ENCODE assay signal across 2 cellular contexts in the genomic region with DNA sequence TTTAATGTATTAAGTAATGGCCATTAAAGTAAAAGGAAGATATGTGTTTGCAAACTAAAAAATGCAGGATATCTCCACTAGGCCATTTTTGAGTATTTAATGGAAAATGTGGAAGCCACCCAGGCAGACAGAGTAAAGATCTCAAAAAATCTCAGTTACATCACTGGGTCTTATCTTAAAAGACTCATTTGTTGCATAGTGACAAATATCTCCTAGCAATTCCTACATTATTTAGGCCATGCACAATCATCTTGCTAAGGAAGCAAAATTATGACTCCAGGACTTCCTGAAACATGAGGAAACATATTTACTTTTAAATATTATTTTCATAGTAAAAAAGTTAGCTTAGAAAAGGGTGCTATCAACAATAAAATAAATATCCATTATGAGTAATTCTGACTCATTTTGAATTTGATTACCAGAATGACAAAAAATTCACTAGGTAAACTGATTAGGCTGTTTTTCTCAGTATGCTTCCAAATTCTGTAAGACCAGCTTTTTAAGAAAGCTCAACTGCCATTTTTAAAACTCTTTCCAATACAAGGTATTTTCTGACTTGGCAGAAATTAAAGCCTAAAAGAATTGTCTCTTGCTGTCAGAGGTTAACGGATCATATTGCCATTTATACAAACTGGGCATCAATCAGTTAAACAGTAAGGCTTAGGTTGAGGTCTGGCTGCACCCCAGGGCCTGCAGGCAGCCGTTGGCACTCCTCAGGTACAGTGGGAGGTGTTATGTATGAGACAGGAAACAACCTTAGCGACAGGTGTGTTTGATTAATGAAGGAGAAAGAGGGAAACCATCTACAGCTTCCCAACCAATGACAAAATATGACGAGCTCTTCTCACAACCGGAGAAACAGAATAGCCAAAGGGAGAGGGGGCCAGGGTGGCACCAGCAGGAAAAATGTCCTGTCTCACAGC.
TF ChIP-seq lines count a peak whose summit lies in the region.

No MANE protein-coding gene starts in this region.

TF ChIP-seq in SK-N-SH treated with all-trans-retinoic acid at 6 μM for 48 hours, 23 proteins besides CTCF, POLR2A, EP300 and RAD21 (continued from another document):
- TF ChIP-seq, protein P1, sequence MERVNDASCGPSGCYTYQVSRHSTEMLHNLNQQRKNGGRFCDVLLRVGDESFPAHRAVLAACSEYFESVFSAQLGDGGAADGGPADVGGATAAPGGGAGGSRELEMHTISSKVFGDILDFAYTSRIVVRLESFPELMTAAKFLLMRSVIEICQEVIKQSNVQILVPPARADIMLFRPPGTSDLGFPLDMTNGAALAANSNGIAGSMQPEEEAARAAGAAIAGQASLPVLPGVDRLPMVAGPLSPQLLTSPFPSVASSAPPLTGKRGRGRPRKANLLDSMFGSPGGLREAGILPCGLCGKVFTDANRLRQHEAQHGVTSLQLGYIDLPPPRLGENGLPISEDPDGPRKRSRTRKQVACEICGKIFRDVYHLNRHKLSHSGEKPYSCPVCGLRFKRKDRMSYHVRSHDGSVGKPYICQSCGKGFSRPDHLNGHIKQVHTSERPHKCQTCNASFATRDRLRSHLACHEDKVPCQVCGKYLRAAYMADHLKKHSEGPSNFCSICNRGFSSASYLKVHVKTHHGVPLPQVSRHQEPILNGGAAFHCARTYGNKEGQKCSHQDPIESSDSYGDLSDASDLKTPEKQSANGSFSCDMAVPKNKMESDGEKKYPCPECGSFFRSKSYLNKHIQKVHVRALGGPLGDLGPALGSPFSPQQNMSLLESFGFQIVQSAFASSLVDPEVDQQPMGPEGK (CRISPR knock-in tag; IDR thresholded peaks at IDR 0.05; ENCODE audit: borderline replicate concordance), result peak; percentile 42; the same call in 1 of the 2 replicates
- TF ChIP-seq, protein P2, sequence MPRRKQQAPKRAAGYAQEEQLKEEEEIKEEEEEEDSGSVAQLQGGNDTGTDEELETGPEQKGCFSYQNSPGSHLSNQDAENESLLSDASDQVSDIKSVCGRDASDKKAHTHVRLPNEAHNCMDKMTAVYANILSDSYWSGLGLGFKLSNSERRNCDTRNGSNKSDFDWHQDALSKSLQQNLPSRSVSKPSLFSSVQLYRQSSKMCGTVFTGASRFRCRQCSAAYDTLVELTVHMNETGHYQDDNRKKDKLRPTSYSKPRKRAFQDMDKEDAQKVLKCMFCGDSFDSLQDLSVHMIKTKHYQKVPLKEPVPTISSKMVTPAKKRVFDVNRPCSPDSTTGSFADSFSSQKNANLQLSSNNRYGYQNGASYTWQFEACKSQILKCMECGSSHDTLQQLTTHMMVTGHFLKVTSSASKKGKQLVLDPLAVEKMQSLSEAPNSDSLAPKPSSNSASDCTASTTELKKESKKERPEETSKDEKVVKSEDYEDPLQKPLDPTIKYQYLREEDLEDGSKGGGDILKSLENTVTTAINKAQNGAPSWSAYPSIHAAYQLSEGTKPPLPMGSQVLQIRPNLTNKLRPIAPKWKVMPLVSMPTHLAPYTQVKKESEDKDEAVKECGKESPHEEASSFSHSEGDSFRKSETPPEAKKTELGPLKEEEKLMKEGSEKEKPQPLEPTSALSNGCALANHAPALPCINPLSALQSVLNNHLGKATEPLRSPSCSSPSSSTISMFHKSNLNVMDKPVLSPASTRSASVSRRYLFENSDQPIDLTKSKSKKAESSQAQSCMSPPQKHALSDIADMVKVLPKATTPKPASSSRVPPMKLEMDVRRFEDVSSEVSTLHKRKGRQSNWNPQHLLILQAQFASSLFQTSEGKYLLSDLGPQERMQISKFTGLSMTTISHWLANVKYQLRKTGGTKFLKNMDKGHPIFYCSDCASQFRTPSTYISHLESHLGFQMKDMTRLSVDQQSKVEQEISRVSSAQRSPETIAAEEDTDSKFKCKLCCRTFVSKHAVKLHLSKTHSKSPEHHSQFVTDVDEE (CRISPR knock-in tag; IDR thresholded peaks at IDR 0.05), result no peak
- TF ChIP-seq, protein P3, sequence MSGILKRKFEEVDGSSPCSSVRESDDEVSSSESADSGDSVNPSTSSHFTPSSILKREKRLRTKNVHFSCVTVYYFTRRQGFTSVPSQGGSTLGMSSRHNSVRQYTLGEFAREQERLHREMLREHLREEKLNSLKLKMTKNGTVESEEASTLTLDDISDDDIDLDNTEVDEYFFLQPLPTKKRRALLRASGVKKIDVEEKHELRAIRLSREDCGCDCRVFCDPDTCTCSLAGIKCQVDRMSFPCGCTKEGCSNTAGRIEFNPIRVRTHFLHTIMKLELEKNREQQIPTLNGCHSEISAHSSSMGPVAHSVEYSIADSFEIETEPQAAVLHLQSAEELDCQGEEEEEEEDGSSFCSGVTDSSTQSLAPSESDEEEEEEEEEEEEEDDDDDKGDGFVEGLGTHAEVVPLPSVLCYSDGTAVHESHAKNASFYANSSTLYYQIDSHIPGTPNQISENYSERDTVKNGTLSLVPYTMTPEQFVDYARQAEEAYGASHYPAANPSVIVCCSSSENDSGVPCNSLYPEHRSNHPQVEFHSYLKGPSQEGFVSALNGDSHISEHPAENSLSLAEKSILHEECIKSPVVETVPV (CRISPR knock-in tag; IDR thresholded peaks at IDR 0.05), result no peak
- TF ChIP-seq, protein P4, sequence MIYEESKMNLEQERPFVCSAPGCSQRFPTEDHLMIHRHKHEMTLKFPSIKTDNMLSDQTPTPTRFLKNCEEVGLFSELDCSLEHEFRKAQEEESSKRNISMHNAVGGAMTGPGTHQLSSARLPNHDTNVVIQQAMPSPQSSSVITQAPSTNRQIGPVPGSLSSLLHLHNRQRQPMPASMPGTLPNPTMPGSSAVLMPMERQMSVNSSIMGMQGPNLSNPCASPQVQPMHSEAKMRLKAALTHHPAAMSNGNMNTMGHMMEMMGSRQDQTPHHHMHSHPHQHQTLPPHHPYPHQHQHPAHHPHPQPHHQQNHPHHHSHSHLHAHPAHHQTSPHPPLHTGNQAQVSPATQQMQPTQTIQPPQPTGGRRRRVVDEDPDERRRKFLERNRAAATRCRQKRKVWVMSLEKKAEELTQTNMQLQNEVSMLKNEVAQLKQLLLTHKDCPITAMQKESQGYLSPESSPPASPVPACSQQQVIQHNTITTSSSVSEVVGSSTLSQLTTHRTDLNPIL (CRISPR knock-in tag; IDR thresholded peaks at IDR 0.05; ENCODE audit: low read depth), result peak; percentile 28; the same call in 1 of the 2 replicates
- TF ChIP-seq ISL1 (CRISPR knock-in tag; IDR thresholded peaks at IDR 0.05), result peak; percentile 73
- no peak for TF ChIP-seq ZNF565 (CRISPR knock-in tag; conservative IDR thresholded peaks at IDR 0.05; ENCODE audit: low read depth)

TF ChIP-seq in SK-N-SH, 30 proteins besides CTCF, POLR2A, EP300 and RAD21 (continued from another document):
- TF ChIP-seq, protein P5, sequence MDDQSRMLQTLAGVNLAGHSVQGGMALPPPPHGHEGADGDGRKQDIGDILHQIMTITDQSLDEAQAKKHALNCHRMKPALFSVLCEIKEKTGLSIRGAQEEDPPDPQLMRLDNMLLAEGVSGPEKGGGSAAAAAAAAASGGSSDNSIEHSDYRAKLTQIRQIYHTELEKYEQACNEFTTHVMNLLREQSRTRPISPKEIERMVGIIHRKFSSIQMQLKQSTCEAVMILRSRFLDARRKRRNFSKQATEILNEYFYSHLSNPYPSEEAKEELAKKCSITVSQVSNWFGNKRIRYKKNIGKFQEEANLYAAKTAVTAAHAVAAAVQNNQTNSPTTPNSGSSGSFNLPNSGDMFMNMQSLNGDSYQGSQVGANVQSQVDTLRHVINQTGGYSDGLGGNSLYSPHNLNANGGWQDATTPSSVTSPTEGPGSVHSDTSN (IDR thresholded peaks at IDR 0.05), result no peak
- TF ChIP-seq RCOR1 (IDR thresholded peaks at IDR 0.05; ENCODE audit: low read length), result no peak
- no peak for TF ChIP-seq EZH2phosphoT487 (IDR thresholded peaks at IDR 0.05; ENCODE audit: borderline replicate concordance, low read depth)
- no peak for TF ChIP-seq POLR2AphosphoS5 (IDR thresholded peaks at IDR 0.05; ENCODE audit: low read depth, low read length)
- TF ChIP-seq FOXJ3 (CRISPR knock-in tag; IDR thresholded peaks at IDR 0.05), result no peak
- TF ChIP-seq SMC3 (IDR thresholded peaks at IDR 0.05; ENCODE audit: low read depth, low read length), result no peak
- TF ChIP-seq, protein P6, sequence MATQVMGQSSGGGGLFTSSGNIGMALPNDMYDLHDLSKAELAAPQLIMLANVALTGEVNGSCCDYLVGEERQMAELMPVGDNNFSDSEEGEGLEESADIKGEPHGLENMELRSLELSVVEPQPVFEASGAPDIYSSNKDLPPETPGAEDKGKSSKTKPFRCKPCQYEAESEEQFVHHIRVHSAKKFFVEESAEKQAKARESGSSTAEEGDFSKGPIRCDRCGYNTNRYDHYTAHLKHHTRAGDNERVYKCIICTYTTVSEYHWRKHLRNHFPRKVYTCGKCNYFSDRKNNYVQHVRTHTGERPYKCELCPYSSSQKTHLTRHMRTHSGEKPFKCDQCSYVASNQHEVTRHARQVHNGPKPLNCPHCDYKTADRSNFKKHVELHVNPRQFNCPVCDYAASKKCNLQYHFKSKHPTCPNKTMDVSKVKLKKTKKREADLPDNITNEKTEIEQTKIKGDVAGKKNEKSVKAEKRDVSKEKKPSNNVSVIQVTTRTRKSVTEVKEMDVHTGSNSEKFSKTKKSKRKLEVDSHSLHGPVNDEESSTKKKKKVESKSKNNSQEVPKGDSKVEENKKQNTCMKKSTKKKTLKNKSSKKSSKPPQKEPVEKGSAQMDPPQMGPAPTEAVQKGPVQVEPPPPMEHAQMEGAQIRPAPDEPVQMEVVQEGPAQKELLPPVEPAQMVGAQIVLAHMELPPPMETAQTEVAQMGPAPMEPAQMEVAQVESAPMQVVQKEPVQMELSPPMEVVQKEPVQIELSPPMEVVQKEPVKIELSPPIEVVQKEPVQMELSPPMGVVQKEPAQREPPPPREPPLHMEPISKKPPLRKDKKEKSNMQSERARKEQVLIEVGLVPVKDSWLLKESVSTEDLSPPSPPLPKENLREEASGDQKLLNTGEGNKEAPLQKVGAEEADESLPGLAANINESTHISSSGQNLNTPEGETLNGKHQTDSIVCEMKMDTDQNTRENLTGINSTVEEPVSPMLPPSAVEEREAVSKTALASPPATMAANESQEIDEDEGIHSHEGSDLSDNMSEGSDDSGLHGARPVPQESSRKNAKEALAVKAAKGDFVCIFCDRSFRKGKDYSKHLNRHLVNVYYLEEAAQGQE (IDR thresholded peaks at IDR 0.05; ENCODE audit: low read depth, low read length), result no peak
